ENCODE assay signal across 8 cellular contexts in genomic region chr19:9139609-9140158, GRCh38. TPM values are rescaled to one million over a fixed set of nuclear protein-coding genes. Genes with fewer than 3 reads are reported as not detected.
DNase-seq lines count a peak whose midpoint lies in the region; ATAC-seq and TF ChIP-seq lines count a peak whose summit lies in the region.

No MANE protein-coding gene starts in this region.

- peak; percentile 8 for ATAC-seq in GM21723 (IDR thresholded peaks at IDR 0.05; ENCODE audit: unreplicated experiment)

- H3K9me2 ChIP-seq in SK-N-SH, result no peaks in the 10 kb centered on the region

- WGBS in SK-N-SH (ENCODE audit: low lambda C conversion rate), result 8% methylated on average over 8 of the region's 8 CpGs
- 29% methylated on average over 8 of the region's 8 CpGs for WGBS in prostate gland

- H3K4me3 ChIP-seq in SK-N-SH (ENCODE audit: low read depth in 2 of 2, low read length in 1 of 2) (peak overlapping the region; percentile 84 to 94), fibroblast of mammary gland (ENCODE audit: control insufficient read depth, low read depth, low read length) (peak overlapping the region; percentile 99), prostate gland (peak overlapping the region; percentile 57 to 66)

- H2AFZ ChIP-seq in SK-N-SH (ENCODE audit: low read depth), result peak overlapping the region; percentile 99

- H3K27me3 ChIP-seq in SK-N-SH (ENCODE audit: insufficient read depth) (peaks cover 8% of the 10 kb centered on the region; the same call in 1 of the 2 replicates), prostate gland (replicated peaks; ENCODE audit: insufficient read depth) (no peaks in the 10 kb centered on the region)

- H3K36me3 ChIP-seq in SK-N-SH (replicated peaks in 1 of 2; ENCODE audit: control insufficient read depth in 1 of 2, insufficient read depth in 2 of 2, low read length in 1 of 2) (peaks cover 0 to 28% of the 10 kb centered on the region in 2 experiments), prostate gland (no peaks in the 10 kb centered on the region)

- intact Hi-C loops in prostate gland (cut with DNase I), result loop anchor here (10.0 kb wide), 1 partner anchor 655 kb away; no protein-coding TSS in a partner anchor

- POLR2A ChIA-PET in SK-N-SH (lab: Yijun Ruan, JAX), result no interaction called here

- CTCF ChIA-PET in SK-N-SH (lab: Yijun Ruan, JAX), result no interaction called here

- H3K4me1 ChIP-seq in SK-N-SH (ENCODE audit: control insufficient read depth in 1 of 2, insufficient read depth in 2 of 2, low read depth in 1 of 2, low read length in 1 of 2), result no peaks in the 10 kb centered on the region; a peak in 2 of 4 replicates
- no peaks in the 10 kb centered on the region for H3K4me1 ChIP-seq in prostate gland (replicated peaks)

- peaks cover 6% of the 10 kb centered on the region; the same call in 1 of the 2 replicates for H4K20me1 ChIP-seq in SK-N-SH (ENCODE audit: insufficient read depth)

- H3K9ac ChIP-seq in SK-N-SH, result peak overlapping the region; percentile 97

- peak overlapping the region; percentile 72 for H3K4me2 ChIP-seq in SK-N-SH

- DNase-seq in SK-N-SH (no peak), fibroblast of mammary gland (ENCODE audit: low read depth) (peak; percentile 17), prostate gland (ENCODE audit: low spot score) (no peak), NCI-H2227 treated with DMSO at 0.1 percent for 48 hours (lab: John Stamatoyannopoulos, UW) (no peak), ACHN (no peak), SKM-1 treated with dmso at 0.1 percent for 144 hours (lab: John Stamatoyannopoulos, UW; ENCODE audit: unreplicated experiment) (no peak)

- no peak for TF ChIP-seq EP300 in SK-N-SH (IDR thresholded peaks at IDR 0.05; ENCODE audit: borderline replicate concordance in 1 of 2, low read depth in 1 of 2, low read length in 1 of 2)

- H3K79me2 ChIP-seq in SK-N-SH (ENCODE audit: insufficient read depth), result peaks cover 45% of the 10 kb centered on the region

- H3F3A ChIP-seq in SK-N-SH (replicated peaks; ENCODE audit: insufficient read depth), result peaks cover 13% of the 10 kb centered on the region

- no peak for TF ChIP-seq RAD21 in SK-N-SH (IDR thresholded peaks at IDR 0.05; ENCODE audit: low read length)

- in situ Hi-C loops in ACHN (cut with HindIII; ENCODE audit: low pct_ligation_motif_present, low pct_unique_long_range_greater_than_20kb, low sequenced_read_pairs), result no loop called here

- no peak for TF ChIP-seq POLR2A in prostate gland (IDR thresholded peaks at IDR 0.05)

- H3K9me3 ChIP-seq in SK-N-SH (peaks cover 23% of the 10 kb centered on the region), prostate gland (no peaks in the 10 kb centered on the region)

- TF ChIP-seq CTCF in C4-2B (conservative IDR thresholded peaks at IDR 0.05), result no peak
- TF ChIP-seq CTCF in SK-N-SH (IDR thresholded peaks at IDR 0.05), result no peak
- no peak for TF ChIP-seq CTCF in fibroblast of mammary gland (conservative IDR thresholded peaks at IDR 0.05; ENCODE audit: control insufficient read depth, insufficient read depth, low read depth, low read length)
- no peak for TF ChIP-seq CTCF in prostate gland (IDR thresholded peaks at IDR 0.05)

- H3K27ac ChIP-seq in C4-2B (peak overlapping the region; percentile 91), SK-N-SH (ENCODE audit: low read depth in 2 of 2, low read length in 1 of 2) (peak overlapping the region; percentile 51 to 66; a peak in 1 of 4 replicates), prostate gland (peak overlapping the region; percentile 71 to 84)

TF ChIP-seq in SK-N-SH, 30 proteins besides CTCF, POLR2A, EP300 and RAD21:
- TF ChIP-seq POLR2AphosphoS5 (IDR thresholded peaks at IDR 0.05; ENCODE audit: low read depth, low read length) (no peak), SMC3 (IDR thresholded peaks at IDR 0.05; ENCODE audit: low read depth, low read length) (no peak), FOXJ3 (CRISPR knock-in tag; IDR thresholded peaks at IDR 0.05) (no peak), PBX3 (IDR thresholded peaks at IDR 0.05) (no peak), MXI1 (IDR thresholded peaks at IDR 0.05; ENCODE audit: low read depth, low read length) (no peak), USF2 (IDR thresholded peaks at IDR 0.05; ENCODE audit: borderline replicate concordance, low read depth, low read length) (no peak), RFX5 (IDR thresholded peaks at IDR 0.05; ENCODE audit: low read length) (no peak), RCOR1 (IDR thresholded peaks at IDR 0.05; ENCODE audit: low read length) (no peak), RXRA (IDR thresholded peaks at IDR 0.05; ENCODE audit: borderline replicate concordance, low read depth) (no peak)

RNA-seq across cellular contexts. Expression of gene ZNF317, which starts 0.5 kb away (rescaled TPM):
- 13.2 and 16.0 TPM in 2 replicates for polyA plus RNA-seq in SK-N-SH (2012; rRNA removed)
- 12.5 TPM in 2 replicates for polyA plus RNA-seq in SK-N-SH (2012; cell fraction: cytosol; rRNA removed)
- 27.9 and 32.0 TPM in 2 replicates for polyA plus RNA-seq in SK-N-SH (2012; cell fraction: nucleus; rRNA removed)
- 10 to 100 TPM; 18.3 to 22.9 TPM for total RNA-seq in prostate gland

RNA-seq across cellular contexts. Expression of gene OR7G3, which starts 12.9 kb away (rescaled TPM):
- not detected in 2 replicates for polyA plus RNA-seq in SK-N-SH (2012; rRNA removed)
- not detected in 2 replicates for polyA plus RNA-seq in SK-N-SH (2012; cell fraction: cytosol; rRNA removed)
- polyA plus RNA-seq in SK-N-SH (2012; cell fraction: nucleus; rRNA removed), result not detected in 2 replicates
- total RNA-seq in prostate gland, result not detected

RNA-seq across cellular contexts. Expression of gene OR7G1, which starts 24.1 kb away (rescaled TPM):
- not detected in 2 replicates for polyA plus RNA-seq in SK-N-SH (2012; rRNA removed)
- not detected in 2 replicates for polyA plus RNA-seq in SK-N-SH (2012; cell fraction: cytosol; rRNA removed)
- polyA plus RNA-seq in SK-N-SH (2012; cell fraction: nucleus; rRNA removed), result not detected in 2 replicates
- not detected for total RNA-seq in prostate gland

RNA-seq across cellular contexts. Expression of gene OR7G2, which starts 32.4 kb away (rescaled TPM):
- polyA plus RNA-seq in SK-N-SH (2012; rRNA removed), result not detected in 2 replicates
- not detected in 2 replicates for polyA plus RNA-seq in SK-N-SH (2012; cell fraction: cytosol; rRNA removed)
- polyA plus RNA-seq in SK-N-SH (2012; cell fraction: nucleus; rRNA removed), result not detected in 2 replicates
- not detected for total RNA-seq in prostate gland

RNA-seq across cellular contexts. Expression of gene OR7D2, which starts 39.1 kb away (rescaled TPM):
- polyA plus RNA-seq in SK-N-SH (2012; rRNA removed), result not detected in 2 replicates
- polyA plus RNA-seq in SK-N-SH (2012; cell fraction: cytosol; rRNA removed), result 0.03 TPM in 1 of 2 replicates, not detected in the other
- polyA plus RNA-seq in SK-N-SH (2012; cell fraction: nucleus; rRNA removed), result not detected in 2 replicates
- under 1 TPM in 1 of 2 donors, not detected in 1; 0.17 TPM for total RNA-seq in prostate gland
